In genomic region chr10:72132854-72133253, GRCh38 we compare ENCODE assay signal across 1 cellular context.
TF ChIP-seq lines count a peak whose summit lies in the region.

No MANE protein-coding gene starts in this region.

TF ChIP-seq in GM23338, 12 proteins besides CTCF, POLR2A, EP300 and RAD21:
- TF ChIP-seq, protein P1, sequence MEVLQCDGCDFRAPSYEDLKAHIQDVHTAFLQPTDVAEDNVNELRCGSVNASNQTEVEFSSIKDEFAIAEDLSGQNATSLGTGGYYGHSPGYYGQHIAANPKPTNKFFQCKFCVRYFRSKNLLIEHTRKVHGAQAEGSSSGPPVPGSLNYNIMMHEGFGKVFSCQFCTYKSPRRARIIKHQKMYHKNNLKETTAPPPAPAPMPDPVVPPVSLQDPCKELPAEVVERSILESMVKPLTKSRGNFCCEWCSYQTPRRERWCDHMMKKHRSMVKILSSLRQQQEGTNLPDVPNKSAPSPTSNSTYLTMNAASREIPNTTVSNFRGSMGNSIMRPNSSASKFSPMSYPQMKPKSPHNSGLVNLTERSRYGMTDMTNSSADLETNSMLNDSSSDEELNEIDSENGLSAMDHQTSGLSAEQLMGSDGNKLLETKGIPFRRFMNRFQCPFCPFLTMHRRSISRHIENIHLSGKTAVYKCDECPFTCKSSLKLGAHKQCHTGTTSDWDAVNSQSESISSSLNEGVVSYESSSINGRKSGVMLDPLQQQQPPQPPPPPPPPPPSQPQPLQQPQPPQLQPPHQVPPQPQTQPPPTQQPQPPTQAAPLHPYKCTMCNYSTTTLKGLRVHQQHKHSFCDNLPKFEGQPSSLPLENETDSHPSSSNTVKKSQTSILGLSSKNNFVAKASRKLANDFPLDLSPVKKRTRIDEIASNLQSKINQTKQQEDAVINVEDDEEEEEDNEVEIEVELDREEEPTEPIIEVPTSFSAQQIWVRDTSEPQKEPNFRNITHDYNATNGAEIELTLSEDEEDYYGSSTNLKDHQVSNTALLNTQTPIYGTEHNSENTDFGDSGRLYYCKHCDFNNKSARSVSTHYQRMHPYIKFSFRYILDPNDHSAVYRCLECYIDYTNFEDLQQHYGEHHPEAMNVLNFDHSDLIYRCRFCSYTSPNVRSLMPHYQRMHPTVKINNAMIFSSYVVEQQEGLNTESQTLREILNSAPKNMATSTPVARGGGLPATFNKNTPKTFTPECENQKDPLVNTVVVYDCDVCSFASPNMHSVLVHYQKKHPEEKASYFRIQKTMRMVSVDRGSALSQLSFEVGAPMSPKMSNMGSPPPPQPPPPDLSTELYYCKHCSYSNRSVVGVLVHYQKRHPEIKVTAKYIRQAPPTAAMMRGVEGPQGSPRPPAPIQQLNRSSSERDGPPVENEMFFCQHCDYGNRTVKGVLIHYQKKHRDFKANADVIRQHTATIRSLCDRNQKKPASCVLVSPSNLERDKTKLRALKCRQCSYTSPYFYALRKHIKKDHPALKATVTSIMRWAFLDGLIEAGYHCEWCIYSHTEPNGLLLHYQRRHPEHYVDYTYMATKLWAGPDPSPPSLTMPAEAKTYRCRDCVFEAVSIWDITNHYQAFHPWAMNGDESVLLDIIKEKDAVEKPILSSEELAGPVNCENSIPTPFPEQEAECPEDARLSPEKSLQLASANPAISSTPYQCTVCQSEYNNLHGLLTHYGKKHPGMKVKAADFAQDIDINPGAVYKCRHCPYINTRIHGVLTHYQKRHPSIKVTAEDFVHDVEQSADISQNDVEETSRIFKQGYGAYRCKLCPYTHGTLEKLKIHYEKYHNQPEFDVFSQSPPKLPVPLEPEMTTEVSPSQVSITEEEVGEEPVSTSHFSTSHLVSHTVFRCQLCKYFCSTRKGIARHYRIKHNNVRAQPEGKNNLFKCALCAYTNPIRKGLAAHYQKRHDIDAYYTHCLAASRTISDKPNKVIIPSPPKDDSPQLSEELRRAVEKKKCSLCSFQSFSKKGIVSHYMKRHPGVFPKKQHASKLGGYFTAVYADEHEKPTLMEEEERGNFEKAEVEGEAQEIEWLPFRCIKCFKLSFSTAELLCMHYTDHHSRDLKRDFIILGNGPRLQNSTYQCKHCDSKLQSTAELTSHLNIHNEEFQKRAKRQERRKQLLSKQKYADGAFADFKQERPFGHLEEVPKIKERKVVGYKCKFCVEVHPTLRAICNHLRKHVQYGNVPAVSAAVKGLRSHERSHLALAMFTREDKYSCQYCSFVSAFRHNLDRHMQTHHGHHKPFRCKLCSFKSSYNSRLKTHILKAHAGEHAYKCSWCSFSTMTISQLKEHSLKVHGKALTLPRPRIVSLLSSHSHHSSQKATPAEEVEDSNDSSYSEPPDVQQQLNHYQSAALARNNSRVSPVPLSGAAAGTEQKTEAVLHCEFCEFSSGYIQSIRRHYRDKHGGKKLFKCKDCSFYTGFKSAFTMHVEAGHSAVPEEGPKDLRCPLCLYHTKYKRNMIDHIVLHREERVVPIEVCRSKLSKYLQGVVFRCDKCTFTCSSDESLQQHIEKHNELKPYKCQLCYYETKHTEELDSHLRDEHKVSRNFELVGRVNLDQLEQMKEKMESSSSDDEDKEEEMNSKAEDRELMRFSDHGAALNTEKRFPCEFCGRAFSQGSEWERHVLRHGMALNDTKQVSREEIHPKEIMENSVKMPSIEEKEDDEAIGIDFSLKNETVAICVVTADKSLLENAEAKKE (CRISPR knock-in tag; IDR thresholded peaks at IDR 0.05), result no peak
- TF ChIP-seq CREB1 (CRISPR knock-in tag; IDR thresholded peaks at IDR 0.05; ENCODE audit: low read depth) (no peak), ZNF114 (CRISPR knock-in tag; IDR thresholded peaks at IDR 0.05) (no peak), ZNF331 (CRISPR knock-in tag; IDR thresholded peaks at IDR 0.05; ENCODE audit: low read depth) (no peak), EZH2phosphoT487 (IDR thresholded peaks at IDR 0.05; ENCODE audit: unreplicated experiment) (no peak)
- TF ChIP-seq, protein P2, sequence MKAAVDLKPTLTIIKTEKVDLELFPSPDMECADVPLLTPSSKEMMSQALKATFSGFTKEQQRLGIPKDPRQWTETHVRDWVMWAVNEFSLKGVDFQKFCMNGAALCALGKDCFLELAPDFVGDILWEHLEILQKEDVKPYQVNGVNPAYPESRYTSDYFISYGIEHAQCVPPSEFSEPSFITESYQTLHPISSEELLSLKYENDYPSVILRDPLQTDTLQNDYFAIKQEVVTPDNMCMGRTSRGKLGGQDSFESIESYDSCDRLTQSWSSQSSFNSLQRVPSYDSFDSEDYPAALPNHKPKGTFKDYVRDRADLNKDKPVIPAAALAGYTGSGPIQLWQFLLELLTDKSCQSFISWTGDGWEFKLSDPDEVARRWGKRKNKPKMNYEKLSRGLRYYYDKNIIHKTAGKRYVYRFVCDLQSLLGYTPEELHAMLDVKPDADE (IDR thresholded peaks at IDR 0.05), result no peak
